Comparison of ENCODE assay signal across 8 cellular contexts in the genomic region with DNA sequence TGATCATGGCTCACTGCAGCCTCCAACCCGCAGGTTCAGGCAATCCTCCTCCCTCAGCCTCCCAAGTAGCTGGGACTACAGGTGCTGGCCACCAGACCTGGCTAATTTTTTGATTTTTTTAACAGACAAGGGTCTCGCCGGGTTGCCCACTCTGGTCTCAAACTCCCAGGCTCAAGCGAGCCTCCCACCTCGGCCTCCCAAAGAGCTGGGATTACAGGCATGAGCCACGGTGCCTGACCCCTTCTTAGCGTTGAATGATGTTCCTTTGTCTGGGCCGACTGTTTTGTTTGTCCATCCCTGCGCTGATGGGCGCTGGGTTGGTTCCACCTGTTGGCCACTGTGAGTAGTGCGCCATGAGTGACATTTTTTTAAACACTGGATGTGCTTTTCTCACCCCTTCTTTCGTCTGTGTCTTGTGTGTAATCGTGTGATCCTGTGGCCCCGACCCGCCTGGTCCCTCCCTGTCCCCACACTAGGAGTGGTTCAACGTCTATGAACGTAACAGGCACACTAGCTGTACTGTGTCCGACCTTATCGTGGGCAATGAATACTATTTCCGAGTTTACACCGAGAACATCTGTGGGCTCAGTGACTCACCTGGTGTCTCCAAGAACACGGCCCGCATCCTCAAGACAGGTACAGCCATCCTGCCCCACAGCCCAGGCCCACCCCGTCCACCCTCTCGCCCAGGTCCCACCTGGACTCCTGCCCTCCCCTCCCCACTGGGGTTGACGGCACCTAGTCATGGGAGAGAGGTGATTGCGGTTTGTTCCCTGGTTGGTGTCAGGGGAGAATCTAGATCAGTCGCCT. TPM values are rescaled to one million over a fixed set of nuclear protein-coding genes. Genes with fewer than 3 reads are reported as not detected.
DNase-seq lines count a peak whose midpoint lies in the region; ATAC-seq and TF ChIP-seq lines count a peak whose summit lies in the region.

No MANE protein-coding gene starts in this region.

- H4K20me1 ChIP-seq in Loucy (ENCODE audit: insufficient read depth, low read length, poor library complexity, severe bottlenecking) = no peaks in the 10 kb centered on the region

- H3K4me1 ChIP-seq in Loucy (ENCODE audit: insufficient read depth, low read length, poor library complexity, severe bottlenecking) (no peaks in the 10 kb centered on the region), heart right ventricle (no peaks in the 10 kb centered on the region), sigmoid colon (no peaks in the 10 kb centered on the region)

- H3F3A ChIP-seq in Loucy (ENCODE audit: low read depth) = no peaks in the 10 kb centered on the region

- ATAC-seq in heart right ventricle = peak; percentile 56 to 82 (median 76)
- no peak for ATAC-seq in GM18870 (IDR thresholded peaks at IDR 0.05; ENCODE audit: unreplicated experiment)

- H3K4me2 ChIP-seq in Loucy (ENCODE audit: low read depth, low read length, poor library complexity, severe bottlenecking) = no peak overlapping the region

- no peaks in the 10 kb centered on the region for H3K27me3 ChIP-seq in Loucy (ENCODE audit: insufficient read depth, low read length, poor library complexity, severe bottlenecking)
- peaks cover 0 to 72% (median 50%) of the 10 kb centered on the region in 7 donors for H3K27me3 ChIP-seq in heart right ventricle
- peaks cover 4 to 50% (median 26%) of the 10 kb centered on the region in 3 donors for H3K27me3 ChIP-seq in sigmoid colon

- no peaks in the 10 kb centered on the region for H3K9me3 ChIP-seq in Loucy (ENCODE audit: insufficient read depth, low read depth, low read length)
- no peaks in the 10 kb centered on the region for H3K9me3 ChIP-seq in heart right ventricle
- no peaks in the 10 kb centered on the region for H3K9me3 ChIP-seq in sigmoid colon

- no peaks in the 10 kb centered on the region for H3K9me2 ChIP-seq in Loucy (replicated peaks; ENCODE audit: low read depth, low read length)

- intact Hi-C loops in heart right ventricle (cut with DNase I) (loop anchor here (1.0 to 5.0 kb wide), 4 partner anchors 92 to 104 kb away; partner anchors contain the start of gene NAPSA (in 5 of the 10)), sigmoid colon (cut with DNase I) (loop anchor here (2.0 kb wide), 1 partner anchor 92 kb away; no protein-coding TSS in a partner anchor)

- no peak for TF ChIP-seq EP300 in sigmoid colon (IDR thresholded peaks at IDR 0.05)

- no peak overlapping the region for H3K9ac ChIP-seq in Loucy (ENCODE audit: low read depth, low read length, poor library complexity, severe bottlenecking)

- no peak for TF ChIP-seq POLR2A in sigmoid colon (IDR thresholded peaks at IDR 0.05)

- WGBS in heart right ventricle, 2 donors = 31 to 33% methylated on average over 28 of the region's 28 CpGs
- WGBS in sigmoid colon, 2 donors = 19 to 35% methylated on average over 28 of the region's 28 CpGs

- TF ChIP-seq CTCF in GM12873 (IDR thresholded peaks at IDR 0.05; ENCODE audit: insufficient read depth, low read depth, low read length, missing control alignments) (peak; percentile 93), Loucy (conservative IDR thresholded peaks at IDR 0.05; ENCODE audit: low read length) (peak; percentile 82), heart right ventricle (IDR thresholded peaks at IDR 0.05) (peak; percentile 70 to 84 (median 82)), sigmoid colon (IDR thresholded peaks at IDR 0.05) (peak; percentile 38 to 75 (median 71))

- in situ Hi-C loops in SK-MEL-5 (cut with HindIII; ENCODE audit: low pct_unique_long_range_greater_than_20kb, low sequenced_read_pairs) = no loop called here

- H3K27ac ChIP-seq in heart right ventricle = no peak overlapping the region
- H3K27ac ChIP-seq in sigmoid colon = no peak overlapping the region

- H2AFZ ChIP-seq in Loucy (ENCODE audit: low read length) = peak overlapping the region; percentile 89

- H3K4me3 ChIP-seq in Loucy (ENCODE audit: low read length, poor library complexity, severe bottlenecking) (no peak overlapping the region), heart right ventricle (no peak overlapping the region), sigmoid colon (no peak overlapping the region)

- DNase-seq in 8988T (peak; percentile 81), SK-MEL-5 (ENCODE audit: low read depth, low spot score) (peak; percentile 79), heart right ventricle (peak; percentile 39 to 44), sigmoid colon (no peak)
- peak; percentile 19 for DNase-seq in activated naive CD8-positive, alpha-beta T cell treated with anti-CD3 and anti-CD28 coated beads, Interleukin-2, amount 50 U/mL, for 16 hours (ENCODE audit: low read depth, low spot score)

- no peaks in the 10 kb centered on the region for H3K79me2 ChIP-seq in Loucy (ENCODE audit: insufficient read depth, low read length)

- H3K36me3 ChIP-seq in Loucy (ENCODE audit: insufficient read depth, low read length) (no peaks in the 10 kb centered on the region), heart right ventricle (no peaks in the 10 kb centered on the region), sigmoid colon (no peaks in the 10 kb centered on the region)

RNA-seq across cellular contexts. Expression of gene EMC10, which starts 15.0 kb away (rescaled TPM):
- total RNA-seq in SK-MEL-5 (2014; rRNA removed; shearing (Covaris generic)) = 127 and 148 TPM in 2 replicates
- polyA plus RNA-seq in SK-MEL-5 (2015; cell fraction: cytosol; rRNA removed) = 330 and 352 TPM in 2 replicates
- 34.3 and 69.1 TPM in 2 replicates for polyA plus RNA-seq in SK-MEL-5 (2015; cell fraction: nucleus; rRNA removed)
- total RNA-seq in heart right ventricle = 100 to 1,000 TPM in 3 of 10 donors, 10 to 100 TPM in 7; 73.6 to 152 (median 88.9) TPM
- 100 to 1,000 TPM in 1 of 2 donors, 10 to 100 TPM in 1; 84.3 to 113 TPM for polyA plus RNA-seq in heart right ventricle
- 10 to 100 TPM; 38.5 to 48.5 (median 42.3) TPM for total RNA-seq in sigmoid colon
- polyA plus RNA-seq in sigmoid colon = 100 to 1,000 TPM in 1 of 3 donors, 10 to 100 TPM in 2; 34.2 to 140 (median 41.8) TPM

RNA-seq across cellular contexts. Expression of gene GARIN5A, which starts 15.4 kb away (rescaled TPM):
- total RNA-seq in SK-MEL-5 (2014; rRNA removed; shearing (Covaris generic)) = 0.27 and 0.29 TPM in 2 replicates
- polyA plus RNA-seq in SK-MEL-5 (2015; cell fraction: cytosol; rRNA removed) = 0.73 and 0.86 TPM in 2 replicates
- polyA plus RNA-seq in SK-MEL-5 (2015; cell fraction: nucleus; rRNA removed) = not detected in 2 replicates
- total RNA-seq in heart right ventricle = 1 to 10 TPM; 1.2 to 4.3 (median 2.0) TPM
- 1 to 10 TPM; 1.5 to 1.8 TPM for polyA plus RNA-seq in heart right ventricle
- 1 to 10 TPM in 2 of 4 donors, under 1 TPM in 1, not detected in 1; 0.36 to 7.1 (median 1.2) TPM for total RNA-seq in sigmoid colon
- polyA plus RNA-seq in sigmoid colon = 1 to 10 TPM in 2 of 3 donors, not detected in 1; 1.6 to 2.8 TPM

RNA-seq across cellular contexts. Expression of gene MYBPC2, which starts 28.6 kb away (rescaled TPM):
- total RNA-seq in SK-MEL-5 (2014; rRNA removed; shearing (Covaris generic)) = not detected in 2 replicates
- not detected in 2 replicates for polyA plus RNA-seq in SK-MEL-5 (2015; cell fraction: cytosol; rRNA removed)
- polyA plus RNA-seq in SK-MEL-5 (2015; cell fraction: nucleus; rRNA removed) = not detected in 2 replicates
- total RNA-seq in heart right ventricle = under 1 TPM in 2 of 10 donors, not detected in 8; 0.13 to 0.35 TPM
- polyA plus RNA-seq in heart right ventricle = under 1 TPM in 1 of 2 donors, not detected in 1; 0.01 TPM
- total RNA-seq in sigmoid colon = not detected
- under 1 TPM in 1 of 3 donors, not detected in 2; 0.95 TPM for polyA plus RNA-seq in sigmoid colon

RNA-seq across cellular contexts. Expression of gene SPIB, which starts 42.5 kb away (rescaled TPM):
- not detected in 2 replicates for total RNA-seq in SK-MEL-5 (2014; rRNA removed; shearing (Covaris generic))
- 0.39 TPM in 1 of 2 replicates, not detected in the other for polyA plus RNA-seq in SK-MEL-5 (2015; cell fraction: cytosol; rRNA removed)
- 0.17 TPM in 1 of 2 replicates, not detected in the other for polyA plus RNA-seq in SK-MEL-5 (2015; cell fraction: nucleus; rRNA removed)
- total RNA-seq in heart right ventricle (under 1 TPM in 2 of 10 donors, not detected in 8; 0.20 to 0.42 TPM), sigmoid colon (1 to 10 TPM in 1 of 4 donors, not detected in 3; 3.0 TPM)
- polyA plus RNA-seq in heart right ventricle (under 1 TPM in 1 of 2 donors, not detected in 1; 0.10 TPM), sigmoid colon (10 to 100 TPM; 22.8 to 58.1 (median 44.6) TPM)

RNA-seq across cellular contexts. Expression of gene JOSD2, which starts 49.7 kb away (rescaled TPM):
- total RNA-seq in SK-MEL-5 (2014; rRNA removed; shearing (Covaris generic)) = 26.4 and 29.0 TPM in 2 replicates
- polyA plus RNA-seq in SK-MEL-5 (2015; cell fraction: cytosol; rRNA removed) = 37.0 and 57.6 TPM in 2 replicates
- polyA plus RNA-seq in SK-MEL-5 (2015; cell fraction: nucleus; rRNA removed) = 23.9 and 31.3 TPM in 2 replicates
- total RNA-seq in heart right ventricle = 10 to 100 TPM; 13.3 to 42.3 (median 25.2) TPM
- polyA plus RNA-seq in heart right ventricle = 10 to 100 TPM; 64.0 to 69.6 TPM
- 10 to 100 TPM; 23.5 to 47.9 (median 33.7) TPM for total RNA-seq in sigmoid colon
- polyA plus RNA-seq in sigmoid colon = 10 to 100 TPM; 55.3 to 85.1 (median 65.7) TPM
